ENCODE assay signal across 1 cellular context in the genomic region with DNA sequence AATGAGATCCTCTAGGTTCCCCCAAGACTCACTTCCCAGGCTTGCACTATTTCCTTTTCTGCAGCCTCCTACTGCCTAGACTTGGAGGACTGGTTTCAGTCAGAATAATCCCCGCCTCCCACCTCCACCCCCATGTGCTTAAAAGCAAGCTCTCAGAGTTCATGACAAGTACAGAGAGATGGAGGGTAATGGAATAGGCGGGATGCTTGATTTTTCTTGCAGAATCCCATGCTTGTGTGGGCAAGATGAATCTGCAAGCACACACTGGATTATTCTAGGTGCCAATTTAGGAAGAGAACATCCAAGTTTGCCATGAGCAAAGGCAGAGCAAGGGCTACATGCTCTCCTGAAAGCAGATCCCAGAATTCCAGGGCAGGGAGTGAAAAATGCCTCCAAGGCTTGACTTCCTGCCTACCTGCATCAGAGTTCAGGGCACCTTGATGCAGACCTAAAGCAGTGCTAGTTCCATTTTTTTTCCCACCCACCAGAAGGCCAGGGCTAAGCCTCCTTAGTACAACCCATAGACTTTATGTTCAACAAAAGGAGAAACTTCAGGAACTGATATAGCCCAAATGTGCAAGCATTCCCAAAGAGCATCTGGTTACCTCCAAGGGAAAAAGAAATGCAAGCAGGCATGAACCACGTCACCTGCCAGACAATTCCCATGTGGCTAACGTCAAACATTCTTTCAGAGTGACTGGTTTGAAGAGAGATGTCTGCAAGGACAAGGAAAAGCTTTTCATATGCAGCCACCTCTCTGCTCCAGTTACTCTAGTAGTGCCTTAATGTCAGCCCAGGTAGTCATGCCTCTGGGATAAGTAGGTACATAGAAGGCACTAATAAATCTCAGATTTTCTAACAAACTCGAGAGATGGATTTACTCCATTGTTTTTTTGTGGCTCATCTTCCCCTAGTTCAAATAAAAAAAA.
TF ChIP-seq lines count a peak whose summit lies in the region.

No MANE protein-coding gene starts in this region.

TF ChIP-seq in SK-N-SH treated with all-trans-retinoic acid at 6 μM for 48 hours, 23 proteins besides CTCF, POLR2A, EP300 and RAD21 (continued from another document):
- TF ChIP-seq, protein P1, sequence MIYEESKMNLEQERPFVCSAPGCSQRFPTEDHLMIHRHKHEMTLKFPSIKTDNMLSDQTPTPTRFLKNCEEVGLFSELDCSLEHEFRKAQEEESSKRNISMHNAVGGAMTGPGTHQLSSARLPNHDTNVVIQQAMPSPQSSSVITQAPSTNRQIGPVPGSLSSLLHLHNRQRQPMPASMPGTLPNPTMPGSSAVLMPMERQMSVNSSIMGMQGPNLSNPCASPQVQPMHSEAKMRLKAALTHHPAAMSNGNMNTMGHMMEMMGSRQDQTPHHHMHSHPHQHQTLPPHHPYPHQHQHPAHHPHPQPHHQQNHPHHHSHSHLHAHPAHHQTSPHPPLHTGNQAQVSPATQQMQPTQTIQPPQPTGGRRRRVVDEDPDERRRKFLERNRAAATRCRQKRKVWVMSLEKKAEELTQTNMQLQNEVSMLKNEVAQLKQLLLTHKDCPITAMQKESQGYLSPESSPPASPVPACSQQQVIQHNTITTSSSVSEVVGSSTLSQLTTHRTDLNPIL (CRISPR knock-in tag; IDR thresholded peaks at IDR 0.05; ENCODE audit: low read depth) = no peak
- TF ChIP-seq, protein P2, sequence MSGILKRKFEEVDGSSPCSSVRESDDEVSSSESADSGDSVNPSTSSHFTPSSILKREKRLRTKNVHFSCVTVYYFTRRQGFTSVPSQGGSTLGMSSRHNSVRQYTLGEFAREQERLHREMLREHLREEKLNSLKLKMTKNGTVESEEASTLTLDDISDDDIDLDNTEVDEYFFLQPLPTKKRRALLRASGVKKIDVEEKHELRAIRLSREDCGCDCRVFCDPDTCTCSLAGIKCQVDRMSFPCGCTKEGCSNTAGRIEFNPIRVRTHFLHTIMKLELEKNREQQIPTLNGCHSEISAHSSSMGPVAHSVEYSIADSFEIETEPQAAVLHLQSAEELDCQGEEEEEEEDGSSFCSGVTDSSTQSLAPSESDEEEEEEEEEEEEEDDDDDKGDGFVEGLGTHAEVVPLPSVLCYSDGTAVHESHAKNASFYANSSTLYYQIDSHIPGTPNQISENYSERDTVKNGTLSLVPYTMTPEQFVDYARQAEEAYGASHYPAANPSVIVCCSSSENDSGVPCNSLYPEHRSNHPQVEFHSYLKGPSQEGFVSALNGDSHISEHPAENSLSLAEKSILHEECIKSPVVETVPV (CRISPR knock-in tag; IDR thresholded peaks at IDR 0.05) = no peak
